9 cellular contexts compared by ENCODE assay signal in the genomic region with DNA sequence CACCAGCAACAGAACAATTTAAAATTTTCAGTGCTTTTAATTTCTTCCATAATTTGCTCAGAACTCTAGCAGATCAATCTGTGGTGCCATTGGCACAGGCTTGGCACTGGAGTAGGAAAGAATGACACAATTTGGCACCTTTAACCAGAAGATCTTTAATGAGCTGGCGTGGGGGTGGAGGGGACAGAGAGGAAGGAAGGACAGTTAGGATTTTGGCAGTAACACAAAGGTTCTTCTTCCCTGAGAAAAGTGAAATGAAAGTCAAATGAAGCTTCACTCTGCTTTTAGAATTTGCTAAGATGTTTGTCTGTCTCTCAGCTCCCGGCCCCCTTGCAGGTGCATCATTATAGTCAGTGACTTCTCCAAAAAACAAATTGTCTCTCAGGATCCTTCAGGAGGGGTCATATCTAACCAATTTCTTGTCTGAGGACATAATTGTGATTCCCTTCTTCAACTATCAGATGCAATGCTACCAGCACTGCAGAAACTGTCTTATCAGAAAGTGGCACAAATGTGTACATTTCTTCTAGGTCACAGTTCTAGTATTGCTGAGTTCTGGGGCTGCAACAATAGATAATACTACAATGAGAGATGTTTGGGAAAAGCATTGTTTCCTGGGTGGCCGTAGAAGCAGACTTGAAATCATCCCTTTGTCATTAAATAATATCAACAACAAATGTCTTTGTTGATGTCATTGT.
A peak's percentile ranks its signal among the peaks of the same experiment; 100 is the strongest.
DNase-seq lines count a peak whose midpoint lies in the region; ATAC-seq and TF ChIP-seq lines count a peak whose summit lies in the region.
"Had no signal": no experiment of that assay in that cellular context is flagged by ENCODE, and none has a peak within 500 bp of the region (broad histone marks: within the 10 kb centered on the region; RNA-seq: fewer than 3 reads in every experiment).

No MANE protein-coding gene starts in this region.

- ATAC-seq in right lobe of liver, result peak in 3 of 4 donors; percentile 33 to 60 (median 59)
- ATAC-seq in GM18520 (IDR thresholded peaks at IDR 0.05; ENCODE audit: unreplicated experiment), result no peak
- ATAC-seq in GM19452 (IDR thresholded peaks at IDR 0.05; ENCODE audit: unreplicated experiment), result no peak
- no peak for ATAC-seq in GM19463 (IDR thresholded peaks at IDR 0.05; ENCODE audit: unreplicated experiment)

- H3K27ac ChIP-seq in right lobe of liver, result peak overlapping the region in 1 of 3 donors; percentile 19

- no peaks in the 10 kb centered on the region for H3K27me3 ChIP-seq in right lobe of liver

- H3K4me3 ChIP-seq in right lobe of liver, result no peak overlapping the region

- no peak for TF ChIP-seq CTCF in right lobe of liver (IDR thresholded peaks at IDR 0.05)

- peak; percentile 19 to 27 for DNase-seq in stimulated activated CD4-positive, alpha-beta T cell treated with anti-CD3 and anti-CD28 coated beads, Interleukin-15, amount 100 ng/mL, for 48 hours (ENCODE audit: low read depth in 2 of 2)
- DNase-seq in stimulated activated CD4-positive, alpha-beta T cell treated with anti-CD3 and anti-CD28 coated beads, Interleukin-4, amount 100 ng/mL, for 4 hours, result no peak
- DNase-seq in OCI-M1 (lab: John Stamatoyannopoulos, UW) (peak; percentile 86), right lobe of liver (peak in 2 of 3 donors; percentile 51 to 67)
- no peak for DNase-seq in activated CD8-positive, alpha-beta memory T cell treated with anti-CD3 and anti-CD28 coated beads, Interleukin-2, amount 50 U/mL, for 48 hours
- DNase-seq: endodermal cell had no signal

- no peak for TF ChIP-seq POLR2A in right lobe of liver (IDR thresholded peaks at IDR 0.05)

- no peaks in the 10 kb centered on the region for H3K36me3 ChIP-seq in right lobe of liver

- H3K4me1 ChIP-seq in right lobe of liver, result peaks cover 0 to 35% (median 6%) of the 10 kb centered on the region in 4 donors

- intact Hi-C loops in right lobe of liver (cut with DNase I), result no loop called here

- no peaks in the 10 kb centered on the region for H3K9me3 ChIP-seq in right lobe of liver

- 45% methylated on average over 3 of the region's 3 CpGs for WGBS in right lobe of liver (ENCODE audit: insufficient coverage, low coverage, low lambda C conversion rate, missing lambda C conversion rate)

Comparison
In these comparisons a context has a peak if more than half of its experiments do, and no peak if none do; other contexts are left out.
1. DNase-seq: peak in stimulated activated CD4-positive, alpha-beta T cell treated with anti-CD3 and anti-CD28 coated beads, Interleukin-15, amount 100 ng/mL, for 48 hours (2 of 2), OCI-M1 (single experiment) and right lobe of liver (2 of 3); none in stimulated activated CD4-positive, alpha-beta T cell treated with anti-CD3 and anti-CD28 coated beads, Interleukin-4, amount 100 ng/mL, for 4 hours (0 of 2) and activated CD8-positive, alpha-beta memory T cell treated with anti-CD3 and anti-CD28 coated beads, Interleukin-2, amount 50 U/mL, for 48 hours (single experiment).
2. ATAC-seq: peak in right lobe of liver (3 of 4); none in GM18520 (single experiment), GM19452 (single experiment) and GM19463 (single experiment).